Comparison of ENCODE assay signal across 8 cellular contexts in genomic region chr1:24384251-24385090, GRCh38. TPM values are rescaled to one million over a fixed set of nuclear protein-coding genes. Genes with fewer than 3 reads are reported as not detected.
DNase-seq lines count a peak whose midpoint lies in the region; ATAC-seq and TF ChIP-seq lines count a peak whose summit lies in the region.

No MANE protein-coding gene starts in this region.

- no peaks in the 10 kb centered on the region for H3K9me3 ChIP-seq in left ventricle myocardium inferior (replicated peaks)
- H3K9me3 ChIP-seq in vagina = no peaks in the 10 kb centered on the region
- no peaks in the 10 kb centered on the region for H3K9me3 ChIP-seq in gastroesophageal sphincter

- ATAC-seq in HG02588 (IDR thresholded peaks at IDR 0.05; ENCODE audit: unreplicated experiment) (peak; percentile 59), GM23338 (no peak), GM21367 (IDR thresholded peaks at IDR 0.05; ENCODE audit: unreplicated experiment) (no peak), gastroesophageal sphincter (no peak)
- ATAC-seq in activated CD8-positive, alpha-beta T cell treated with anti-CD3 and anti-CD28 coated beads, Interleukin-2, amount 10 ng/mL, durations not matched to agents 7 days and 5 days = peak; percentile 56

- H3F3A ChIP-seq in GM23338 (replicated peaks; ENCODE audit: low read depth) = no peaks in the 10 kb centered on the region

- H3K27me3 Mint-ChIP-seq in activated CD8-positive, alpha-beta T cell treated with anti-CD3 and anti-CD28 coated beads, Interleukin-2, amount 10 ng/mL, durations not matched to agents 7 days and 5 days (ENCODE audit: low read depth) = no peaks in the 10 kb centered on the region
- peaks cover 2% of the 10 kb centered on the region for H3K27me3 Mint-ChIP-seq in GM23338 (ENCODE audit: insufficient read depth, low read depth, poor library complexity)

- H3K4me1 ChIP-seq in left ventricle myocardium inferior = peaks cover 13% of the 10 kb centered on the region
- H3K4me1 ChIP-seq in vagina = peaks cover 46% of the 10 kb centered on the region
- no peaks in the 10 kb centered on the region for H3K4me1 ChIP-seq in GM23338 (ENCODE audit: insufficient read depth)
- H3K4me1 ChIP-seq in gastroesophageal sphincter = no peaks in the 10 kb centered on the region

- H4K20me1 ChIP-seq in GM23338 (replicated peaks; ENCODE audit: insufficient read depth) = no peaks in the 10 kb centered on the region

- H3K9me2 ChIP-seq in GM23338 (ENCODE audit: insufficient read depth) = no peaks in the 10 kb centered on the region

- 81 to 84% methylated on average over 6 to 11 of the region's 13 CpGs for WGBS in gastroesophageal sphincter (ENCODE audit: low coverage in 1 of 2), 2 donors

- TF ChIP-seq CTCF in left ventricle myocardium inferior (IDR thresholded peaks at IDR 0.05; ENCODE audit: borderline replicate concordance) = no peak
- TF ChIP-seq CTCF in vagina (IDR thresholded peaks at IDR 0.05) = no peak
- TF ChIP-seq CTCF in GM23338 (conservative IDR thresholded peaks at IDR 0.05; ENCODE audit: low read depth in 2 of 2) = no peak
- TF ChIP-seq CTCF in gastroesophageal sphincter (IDR thresholded peaks at IDR 0.05) = no peak

- H3K4me2 ChIP-seq in GM23338 = no peak overlapping the region

- peaks cover 2% of the 10 kb centered on the region for H3K36me3 Mint-ChIP-seq in activated CD8-positive, alpha-beta T cell treated with anti-CD3 and anti-CD28 coated beads, Interleukin-2, amount 10 ng/mL, durations not matched to agents 7 days and 5 days (ENCODE audit: low read depth)
- no peaks in the 10 kb centered on the region; the same call in 2 of the 3 replicates for H3K36me3 Mint-ChIP-seq in GM23338 (ENCODE audit: low read depth)

- no peak overlapping the region for H3K4me3 ChIP-seq in left ventricle myocardium inferior
- no peak overlapping the region for H3K4me3 ChIP-seq in vagina
- no peak overlapping the region for H3K4me3 ChIP-seq in GM23338
- H3K4me3 ChIP-seq in gastroesophageal sphincter = no peak overlapping the region

- peaks cover 13% of the 10 kb centered on the region for H3K36me3 ChIP-seq in left ventricle myocardium inferior
- H3K36me3 ChIP-seq in vagina = no peaks in the 10 kb centered on the region
- no peaks in the 10 kb centered on the region for H3K36me3 ChIP-seq in GM23338 (ENCODE audit: insufficient read depth)
- peaks cover 0 to 71% of the 10 kb centered on the region in 2 donors for H3K36me3 ChIP-seq in gastroesophageal sphincter

- peaks cover 25% of the 10 kb centered on the region for H3K4me1 Mint-ChIP-seq in activated CD8-positive, alpha-beta T cell treated with anti-CD3 and anti-CD28 coated beads, Interleukin-2, amount 10 ng/mL, durations not matched to agents 7 days and 5 days (ENCODE audit: low read depth)
- H3K4me1 Mint-ChIP-seq in GM23338 = no peaks in the 10 kb centered on the region

- intact Hi-C loops in left ventricle myocardium inferior (cut with micrococcal nuclease) (no loop called here), vagina (cut with DNase I) (no loop called here)

- CTCF ChIA-PET in activated CD8-positive, alpha-beta T cell treated with anti-CD3 and anti-CD28 coated beads, Interleukin-2, amount 10 ng/mL, durations not matched to agents 7 days and 5 days (lab: Charles Lee) = interaction anchor here (0.9 to 10.1 kb wide), 30 partner anchors 9 to 403 kb away, joined by 3 to 162 read pairs (median 5); partner anchors contain the start of genes IFNLR1, NIPAL3 and STPG1

- H3K27ac Mint-ChIP-seq in activated CD8-positive, alpha-beta T cell treated with anti-CD3 and anti-CD28 coated beads, Interleukin-2, amount 10 ng/mL, durations not matched to agents 7 days and 5 days = peak overlapping the region; percentile 1
- no peak overlapping the region for H3K27ac Mint-ChIP-seq in GM23338

- no peak for TF ChIP-seq POLR2A in vagina (IDR thresholded peaks at IDR 0.05)
- TF ChIP-seq POLR2A in gastroesophageal sphincter (IDR thresholded peaks at IDR 0.05) = no peak

- H3K9me3 Mint-ChIP-seq in activated CD8-positive, alpha-beta T cell treated with anti-CD3 and anti-CD28 coated beads, Interleukin-2, amount 10 ng/mL, durations not matched to agents 7 days and 5 days (ENCODE audit: insufficient read depth) = no peaks in the 10 kb centered on the region
- no peaks in the 10 kb centered on the region; the same call in 2 of the 3 replicates for H3K9me3 Mint-ChIP-seq in GM23338

- no peak for TF ChIP-seq EP300 in gastroesophageal sphincter (IDR thresholded peaks at IDR 0.05)

- H3K79me2 ChIP-seq in GM23338 (replicated peaks; ENCODE audit: insufficient read depth) = no peaks in the 10 kb centered on the region

- no peak overlapping the region for H2AFZ ChIP-seq in GM23338

- DNase-seq in EH (ENCODE audit: low read depth) (peak; percentile 63), left ventricle myocardium inferior (no peak), vagina (ENCODE audit: extremely low spot score in 2 of 2) (peak in 1 of 2 donors; percentile 69), GM23338 (ENCODE audit: low spot score) (no peak)
- DNase-seq in activated CD8-positive, alpha-beta T cell treated with anti-CD3 and anti-CD28 coated beads, Interleukin-2, amount 10 ng/mL, durations not matched to agents 7 days and 5 days = peak; percentile 37

- no peak overlapping the region for H3K4me3 Mint-ChIP-seq in activated CD8-positive, alpha-beta T cell treated with anti-CD3 and anti-CD28 coated beads, Interleukin-2, amount 10 ng/mL, durations not matched to agents 7 days and 5 days
- H3K4me3 Mint-ChIP-seq in GM23338 = no peak overlapping the region

- no peaks in the 10 kb centered on the region for H3K27me3 ChIP-seq in left ventricle myocardium inferior (ENCODE audit: low read depth)
- H3K27me3 ChIP-seq in vagina = no peaks in the 10 kb centered on the region
- H3K27me3 ChIP-seq in GM23338 (ENCODE audit: insufficient read depth) = no peaks in the 10 kb centered on the region
- H3K27me3 ChIP-seq in gastroesophageal sphincter = no peaks in the 10 kb centered on the region

- POLR2A ChIA-PET in activated CD8-positive, alpha-beta T cell treated with anti-CD3 and anti-CD28 coated beads, Interleukin-2, amount 10 ng/mL, durations not matched to agents 7 days and 5 days (lab: Charles Lee) = interaction anchor here (0.6 to 1.3 kb wide), 3 partner anchors 33 to 185 kb away, joined by 3 read pairs; no protein-coding TSS in a partner anchor

- peak overlapping the region; percentile 41 for H3K27ac ChIP-seq in left ventricle myocardium inferior (replicated peaks)
- H3K27ac ChIP-seq in vagina = peak overlapping the region; percentile 55
- no peak overlapping the region for H3K27ac ChIP-seq in GM23338 (ENCODE audit: low read depth)
- H3K27ac ChIP-seq in gastroesophageal sphincter = peak overlapping the region in 1 of 4 donors; percentile 26

TF ChIP-seq in GM23338, 12 proteins besides CTCF, POLR2A, EP300 and RAD21 (continues in another document):
- no peak for TF ChIP-seq EZH2phosphoT487 (IDR thresholded peaks at IDR 0.05; ENCODE audit: unreplicated experiment)
- TF ChIP-seq STAT1 (IDR thresholded peaks at IDR 0.05; ENCODE audit: unreplicated experiment) = no peak
- TF ChIP-seq ETS1 (IDR thresholded peaks at IDR 0.05) = no peak
- TF ChIP-seq REST (IDR thresholded peaks at IDR 0.05; ENCODE audit: unreplicated experiment) = no peak
- no peak for TF ChIP-seq JUNB (IDR thresholded peaks at IDR 0.05; ENCODE audit: unreplicated experiment)
- no peak for TF ChIP-seq NANOG (IDR thresholded peaks at IDR 0.05; ENCODE audit: borderline replicate concordance)

RNA-seq across cellular contexts. Expression of gene STPG1, which starts 29.1 kb away (rescaled TPM):
- total RNA-seq in activated CD8-positive, alpha-beta T cell treated with anti-CD3 and anti-CD28 coated beads, Interleukin-2, amount 10 ng/mL, durations not matched to agents 7 days and 5 days = 1 to 10 TPM; 8.0 to 9.9 TPM
- total RNA-seq in left ventricle myocardium inferior = 4.9 TPM
- 4.2 TPM for total RNA-seq in vagina
- total RNA-seq in GM23338 (2014; rRNA removed; shearing (Covaris generic)) = 6.5 and 8.2 TPM in 2 replicates
- 9.9 and 11.4 TPM in 2 replicates for polyA plus RNA-seq in GM23338 (2016; fragmentation: Nextera tagmentation; extraction: Ambion mirVana)
- 1 to 10 TPM; 2.2 to 7.6 (median 6.1) TPM for total RNA-seq in gastroesophageal sphincter

RNA-seq across cellular contexts. Expression of gene NIPAL3, which starts 31.1 kb away (rescaled TPM):
- 10 to 100 TPM; 43.4 to 46.9 TPM for total RNA-seq in activated CD8-positive, alpha-beta T cell treated with anti-CD3 and anti-CD28 coated beads, Interleukin-2, amount 10 ng/mL, durations not matched to agents 7 days and 5 days
- 30.1 TPM for total RNA-seq in left ventricle myocardium inferior
- total RNA-seq in vagina = 21.1 TPM
- 8.6 and 9.6 TPM in 2 replicates for total RNA-seq in GM23338 (2014; rRNA removed; shearing (Covaris generic))
- 4.6 and 5.5 TPM in 2 replicates for polyA plus RNA-seq in GM23338 (2016; fragmentation: Nextera tagmentation; extraction: Ambion mirVana)
- total RNA-seq in gastroesophageal sphincter = 10 to 100 TPM; 22.3 to 45.7 (median 35.6) TPM

Comparison
In these comparisons a context has a peak if more than half of its experiments do, and no peak if none do; other contexts are left out.
1. DNase-seq: peak in EH (single experiment) and activated CD8-positive, alpha-beta T cell treated with anti-CD3 and anti-CD28 coated beads, Interleukin-2, amount 10 ng/mL, durations not matched to agents 7 days and 5 days (single experiment); none in left ventricle myocardium inferior (single experiment) and GM23338 (single experiment).
2. ATAC-seq: peak in HG02588 (single experiment) and activated CD8-positive, alpha-beta T cell treated with anti-CD3 and anti-CD28 coated beads, Interleukin-2, amount 10 ng/mL, durations not matched to agents 7 days and 5 days (single experiment); none in GM23338 (single experiment), GM21367 (single experiment) and gastroesophageal sphincter (single experiment).